1 cellular context compared by ENCODE assay signal in genomic region chr20:11204926-11205768, GRCh38.
A peak's percentile ranks its signal among the peaks of the same experiment; 100 is the strongest.
TF ChIP-seq lines count a peak whose summit lies in the region.

No MANE protein-coding gene starts in this region.

TF ChIP-seq in GM12878, 131 proteins besides CTCF, POLR2A, EP300 and RAD21 (continued from another document):
- TF ChIP-seq, protein P1, sequence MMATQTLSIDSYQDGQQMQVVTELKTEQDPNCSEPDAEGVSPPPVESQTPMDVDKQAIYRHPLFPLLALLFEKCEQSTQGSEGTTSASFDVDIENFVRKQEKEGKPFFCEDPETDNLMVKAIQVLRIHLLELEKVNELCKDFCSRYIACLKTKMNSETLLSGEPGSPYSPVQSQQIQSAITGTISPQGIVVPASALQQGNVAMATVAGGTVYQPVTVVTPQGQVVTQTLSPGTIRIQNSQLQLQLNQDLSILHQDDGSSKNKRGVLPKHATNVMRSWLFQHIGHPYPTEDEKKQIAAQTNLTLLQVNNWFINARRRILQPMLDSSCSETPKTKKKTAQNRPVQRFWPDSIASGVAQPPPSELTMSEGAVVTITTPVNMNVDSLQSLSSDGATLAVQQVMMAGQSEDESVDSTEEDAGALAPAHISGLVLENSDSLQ (IDR thresholded peaks at IDR 0.05), result peak; percentile 20; the same call in 1 of the 2 replicates
- TF ChIP-seq PML (IDR thresholded peaks at IDR 0.05; ENCODE audit: low read length) (no peak), JUND (IDR thresholded peaks at IDR 0.05; ENCODE audit: low read depth, low read length) (no peak), EGR1 (IDR thresholded peaks at IDR 0.05; ENCODE audit: borderline replicate concordance in 1 of 2, low read depth in 2 of 2, low read length in 2 of 2) (no peak), ZNF384 (IDR thresholded peaks at IDR 0.05; ENCODE audit: borderline replicate concordance, low read depth, low read length) (no peak), CUX1 (IDR thresholded peaks at IDR 0.05; ENCODE audit: insufficient replicate concordance, low read depth, low read length) (no peak), NBN (IDR thresholded peaks at IDR 0.05) (0 out of 2 replicates have a peak, but pooled peaks have one; percentile 62), EED (IDR thresholded peaks at IDR 0.05; ENCODE audit: low read depth) (no peak), FOXM1 (IDR thresholded peaks at IDR 0.05; ENCODE audit: low read depth, low read length) (peak; percentile 30; the same call in 1 of the 2 replicates), NFIC (IDR thresholded peaks at IDR 0.05; ENCODE audit: low read depth, low read length) (no peak), YBX1 (IDR thresholded peaks at IDR 0.05) (no peak), MEF2A (IDR thresholded peaks at IDR 0.05; ENCODE audit: insufficient read depth, low read depth, low read length) (no peak), IKZF2 (IDR thresholded peaks at IDR 0.05) (peak; percentile 25 to 40; a peak in 2 of 4 replicates), POU2F2 (IDR thresholded peaks at IDR 0.05; ENCODE audit: borderline replicate concordance, low read depth, low read length) (no peak), STAT3 (IDR thresholded peaks at IDR 0.05; ENCODE audit: low read depth, low read length) (no peak), NR2C1 (IDR thresholded peaks at IDR 0.05) (no peak), MYC (IDR thresholded peaks at IDR 0.05; ENCODE audit: insufficient read depth, insufficient read length, insufficient replicate concordance, low read length, severe bottlenecking) (no peak), ZNF687 (IDR thresholded peaks at IDR 0.05) (no peak), SKIL (IDR thresholded peaks at IDR 0.05; ENCODE audit: low read depth, poor library complexity, severe bottlenecking) (peak; percentile 19), MTA3 (IDR thresholded peaks at IDR 0.05; ENCODE audit: borderline replicate concordance, low read length) (no peak), IRF4 (IDR thresholded peaks at IDR 0.05; ENCODE audit: low read depth, low read length) (peak; percentile 51; the same call in 1 of the 2 replicates), NRF1 (conservative IDR thresholded peaks at IDR 0.05; ENCODE audit: low read depth, low read length) (no peak), SUPT20H (IDR thresholded peaks at IDR 0.05; ENCODE audit: borderline replicate concordance, control insufficient read depth, low read depth, low read length) (no peak), ETV6 (conservative IDR thresholded peaks at IDR 0.05 in 1 of 2, IDR thresholded peaks at IDR 0.05 in 1 of 2; ENCODE audit: borderline replicate concordance in 1 of 2, low read depth in 1 of 2) (no peak), HCFC1 (IDR thresholded peaks at IDR 0.05; ENCODE audit: low read length) (no peak)
- TF ChIP-seq, protein P2, sequence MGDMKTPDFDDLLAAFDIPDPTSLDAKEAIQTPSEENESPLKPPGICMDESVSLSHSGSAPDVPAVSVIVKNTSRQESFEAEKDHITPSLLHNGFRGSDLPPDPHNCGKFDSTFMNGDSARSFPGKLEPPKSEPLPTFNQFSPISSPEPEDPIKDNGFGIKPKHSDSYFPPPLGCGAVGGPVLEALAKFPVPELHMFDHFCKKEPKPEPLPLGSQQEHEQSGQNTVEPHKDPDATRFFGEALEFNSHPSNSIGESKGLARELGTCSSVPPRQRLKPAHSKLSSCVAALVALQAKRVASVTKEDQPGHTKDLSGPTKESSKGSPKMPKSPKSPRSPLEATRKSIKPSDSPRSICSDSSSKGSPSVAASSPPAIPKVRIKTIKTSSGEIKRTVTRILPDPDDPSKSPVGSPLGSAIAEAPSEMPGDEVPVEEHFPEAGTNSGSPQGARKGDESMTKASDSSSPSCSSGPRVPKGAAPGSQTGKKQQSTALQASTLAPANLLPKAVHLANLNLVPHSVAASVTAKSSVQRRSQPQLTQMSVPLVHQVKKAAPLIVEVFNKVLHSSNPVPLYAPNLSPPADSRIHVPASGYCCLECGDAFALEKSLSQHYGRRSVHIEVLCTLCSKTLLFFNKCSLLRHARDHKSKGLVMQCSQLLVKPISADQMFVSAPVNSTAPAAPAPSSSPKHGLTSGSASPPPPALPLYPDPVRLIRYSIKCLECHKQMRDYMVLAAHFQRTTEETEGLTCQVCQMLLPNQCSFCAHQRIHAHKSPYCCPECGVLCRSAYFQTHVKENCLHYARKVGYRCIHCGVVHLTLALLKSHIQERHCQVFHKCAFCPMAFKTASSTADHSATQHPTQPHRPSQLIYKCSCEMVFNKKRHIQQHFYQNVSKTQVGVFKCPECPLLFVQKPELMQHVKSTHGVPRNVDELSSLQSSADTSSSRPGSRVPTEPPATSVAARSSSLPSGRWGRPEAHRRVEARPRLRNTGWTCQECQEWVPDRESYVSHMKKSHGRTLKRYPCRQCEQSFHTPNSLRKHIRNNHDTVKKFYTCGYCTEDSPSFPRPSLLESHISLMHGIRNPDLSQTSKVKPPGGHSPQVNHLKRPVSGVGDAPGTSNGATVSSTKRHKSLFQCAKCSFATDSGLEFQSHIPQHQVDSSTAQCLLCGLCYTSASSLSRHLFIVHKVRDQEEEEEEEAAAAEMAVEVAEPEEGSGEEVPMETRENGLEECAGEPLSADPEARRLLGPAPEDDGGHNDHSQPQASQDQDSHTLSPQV (IDR thresholded peaks at IDR 0.05), result no peak
- TF ChIP-seq, protein P3, sequence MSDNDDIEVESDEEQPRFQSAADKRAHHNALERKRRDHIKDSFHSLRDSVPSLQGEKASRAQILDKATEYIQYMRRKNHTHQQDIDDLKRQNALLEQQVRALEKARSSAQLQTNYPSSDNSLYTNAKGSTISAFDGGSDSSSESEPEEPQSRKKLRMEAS (IDR thresholded peaks at IDR 0.05; ENCODE audit: low read depth, low read length), result no peak
